ENCODE assay signal across 8 cellular contexts in the genomic region with DNA sequence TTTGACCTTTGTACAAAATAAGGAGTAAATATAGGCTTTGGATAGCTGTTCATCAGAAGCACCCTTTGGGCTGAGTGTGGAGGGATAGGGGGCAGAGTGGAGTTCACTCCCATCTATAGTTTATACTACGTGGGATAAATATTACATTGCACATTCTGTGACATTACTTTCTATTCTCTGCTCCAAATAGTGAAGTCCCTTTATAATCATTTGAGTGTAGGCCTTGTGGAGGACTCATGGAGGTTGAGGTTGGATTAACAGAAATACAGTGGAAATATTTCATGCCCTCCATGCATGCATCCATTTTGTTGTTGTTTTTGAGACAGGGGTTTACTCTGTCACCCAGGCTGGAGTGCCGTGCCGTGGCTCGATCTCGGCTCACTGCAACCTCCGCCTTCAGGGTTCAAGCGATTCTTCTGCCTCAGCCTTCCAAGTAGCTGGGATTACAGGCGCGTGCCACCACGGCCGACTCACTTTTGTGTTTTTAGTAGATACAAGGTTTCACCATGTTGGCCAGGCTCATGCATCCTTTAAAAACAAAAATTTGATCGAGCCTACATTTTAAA. TPM values are rescaled to one million over a fixed set of nuclear protein-coding genes. Genes with fewer than 3 reads are reported as not detected.
A peak's percentile ranks its signal among the peaks of the same experiment; 100 is the strongest.
DNase-seq lines count a peak whose midpoint lies in the region; ATAC-seq and TF ChIP-seq lines count a peak whose summit lies in the region.

No MANE protein-coding gene starts in this region.

- H4K5ac ChIP-seq in mesendoderm (ENCODE audit: low read length), result no peak overlapping the region

- peak in 1 of 4 experiments; percentile 9 for TF ChIP-seq CTCF in uterus (IDR thresholded peaks at IDR 0.05)

- no peak overlapping the region for H3K23ac ChIP-seq in mesendoderm (ENCODE audit: low read length)

- H3K4me1 ChIP-seq in NT2/D1 (ENCODE audit: insufficient read depth, insufficient read length), result peaks cover 8% of the 10 kb centered on the region
- H3K4me1 ChIP-seq in mesendoderm (ENCODE audit: control insufficient read depth, low read depth, low read length), result no peaks in the 10 kb centered on the region
- no peaks in the 10 kb centered on the region for H3K4me1 ChIP-seq in uterus

- intact Hi-C loops in uterus (cut with DNase I; ENCODE audit: low total_unique reads), result no loop called here

- H3K56ac ChIP-seq in mesendoderm (ENCODE audit: low read length), result no peak overlapping the region

- no peak overlapping the region for H3K4ac ChIP-seq in mesendoderm (ENCODE audit: low read depth, low read length)

- H2AK5ac ChIP-seq in mesendoderm (ENCODE audit: low read length), result no peak overlapping the region

- no peak overlapping the region for H2BK5ac ChIP-seq in mesendoderm (ENCODE audit: low read length)

- no peaks in the 10 kb centered on the region for H3K79me2 ChIP-seq in mesendoderm (ENCODE audit: control insufficient read depth, insufficient read depth, low read length)

- ATAC-seq in HG03045 (IDR thresholded peaks at IDR 0.05; ENCODE audit: unreplicated experiment), result no peak

- WGBS in mesendoderm (ENCODE audit: extremely low coverage, insufficient coverage, low lambda C conversion rate), result no CpG with 5 or more reads among the region's 12 CpGs

- H3K18ac ChIP-seq in mesendoderm (ENCODE audit: low read length), result no peak overlapping the region

- H4K8ac ChIP-seq in mesendoderm (ENCODE audit: low read depth, low read length), result no peak overlapping the region

- H3K27ac ChIP-seq in cingulate gyrus (ENCODE audit: low read depth, low read length) (peak overlapping the region; percentile 92), mesendoderm (ENCODE audit: low read depth, low read length) (no peak overlapping the region), uterus (peak overlapping the region; percentile 91)

- H3K4me2 ChIP-seq in mesendoderm (ENCODE audit: low read length), result peak overlapping the region; percentile 25

- H2BK15ac ChIP-seq in mesendoderm (replicated peaks; ENCODE audit: low read depth), result no peak overlapping the region

- TF ChIP-seq POLR2A in uterus (IDR thresholded peaks at IDR 0.05), result no peak

- no peak overlapping the region for H2BK120ac ChIP-seq in mesendoderm (ENCODE audit: low read depth, low read length)

- H3K4me3 ChIP-seq in GM08714 (ENCODE audit: low read length) (peak overlapping the region; percentile 97), NT2/D1 (ENCODE audit: insufficient read length, low read depth) (peak overlapping the region; percentile 83), mesendoderm (ENCODE audit: low read length) (no peak overlapping the region), uterus (peak overlapping the region; percentile 82 to 97)

- H3K9me3 ChIP-seq in NT2/D1 (ENCODE audit: insufficient read depth, low read length) (no peaks in the 10 kb centered on the region), uterus (no peaks in the 10 kb centered on the region)

- H3K79me1 ChIP-seq in mesendoderm (ENCODE audit: low read length), result no peaks in the 10 kb centered on the region

- H3K27me3 ChIP-seq in NT2/D1 (ENCODE audit: insufficient read depth, insufficient read length) (peaks cover 32% of the 10 kb centered on the region), mesendoderm (ENCODE audit: insufficient read depth, low read length, poor library complexity) (no peaks in the 10 kb centered on the region), uterus (no peaks in the 10 kb centered on the region)

- no peak overlapping the region for H3K9ac ChIP-seq in NT2/D1 (ENCODE audit: insufficient read length, low read depth)
- H3K9ac ChIP-seq in mesendoderm (ENCODE audit: low read length), result peak overlapping the region; percentile 21

- no peak for DNase-seq in NT2/D1 (ENCODE audit: low read depth, low spot score)
- DNase-seq in mesendoderm, result peak; percentile 18
- no peak for DNase-seq in uterus
- DNase-seq in COLO668 (lab: John Stamatoyannopoulos, UW; ENCODE audit: unreplicated experiment), result no peak
- DNase-seq in NCI-H2029 (lab: John Stamatoyannopoulos, UW), result no peak

- H3K36me3 ChIP-seq in NT2/D1 (ENCODE audit: insufficient read depth, insufficient read length, low read length), result no peaks in the 10 kb centered on the region
- no peaks in the 10 kb centered on the region for H3K36me3 ChIP-seq in mesendoderm (ENCODE audit: control insufficient read depth, insufficient read depth, low read length)
- no peaks in the 10 kb centered on the region for H3K36me3 ChIP-seq in uterus

RNA-seq across cellular contexts. Expression of a gene that starts 1.4 kb away (rescaled TPM):
- polyA plus RNA-seq in mesendoderm (2013, experiment 1 of 2), result 18.0 TPM
- 18.1 TPM for polyA plus RNA-seq in mesendoderm (2013, experiment 2 of 2)
- total RNA-seq in uterus, result 100 to 1,000 TPM in 1 of 4 donors, 10 to 100 TPM in 3; 22.5 to 105 (median 51.1) TPM

RNA-seq across cellular contexts. Expression of a gene that starts 40.4 kb away (rescaled TPM):
- polyA plus RNA-seq in mesendoderm (2013, experiment 1 of 2), result 0.08 TPM
- polyA plus RNA-seq in mesendoderm (2013, experiment 2 of 2), result 0.06 TPM
- total RNA-seq in uterus, result under 1 TPM in 1 of 4 donors, not detected in 3; 0.14 TPM
